In genomic region chrX:155819966-155820491, GRCh38 we compare ENCODE assay signal across 8 cellular contexts.
DNase-seq lines count a peak whose midpoint lies in the region; ATAC-seq, FAIRE-seq and TF ChIP-seq lines count a peak whose summit lies in the region.

No MANE protein-coding gene starts in this region.

- H3K4me1 ChIP-seq in NT2/D1 (ENCODE audit: insufficient read depth, insufficient read length) (peaks cover 3% of the 10 kb centered on the region), pancreas (no peaks in the 10 kb centered on the region)

- H3K4me3 ChIP-seq in Jurkat, Clone E6-1 (ENCODE audit: low read length): no peak overlapping the region
- H3K4me3 ChIP-seq in NT2/D1 (ENCODE audit: insufficient read length, low read depth): no peak overlapping the region
- no peak overlapping the region for H3K4me3 ChIP-seq in foreskin fibroblast (ENCODE audit: low read depth in 1 of 2, low read length in 2 of 2)
- H3K4me3 ChIP-seq in pancreas: no peak overlapping the region

- no peaks in the 10 kb centered on the region for H3K27me3 ChIP-seq in NT2/D1 (ENCODE audit: insufficient read depth, insufficient read length)
- peaks cover 0 to 9% (median 2%) of the 10 kb centered on the region in 4 donors for H3K27me3 ChIP-seq in pancreas

- 41 to 60% methylated on average over 3 of the region's 3 CpGs for WGBS in pancreas, 2 donors

- no peaks in the 10 kb centered on the region for H3K36me3 ChIP-seq in NT2/D1 (ENCODE audit: insufficient read depth, insufficient read length, low read length)
- no peaks in the 10 kb centered on the region for H3K36me3 ChIP-seq in pancreas

- DNase-seq in GF-D8 (lab: John Stamatoyannopoulos, UW) (peak; percentile 17), NT2/D1 (ENCODE audit: low read depth, low spot score) (peak; percentile 64), foreskin fibroblast (peak; percentile 61 to 84), pancreas (peak; percentile 28 to 64 (median 52))
- DNase-seq in Jurkat, Clone E6-1 (ENCODE audit: low read depth, low spot score): peak; percentile 49
- peak; percentile 27 for DNase-seq in activated T-cell treated with anti-CD3 and anti-CD28 coated beads, Interleukin-2, amount 50 U/mL, for 1 hour

- no peaks in the 10 kb centered on the region for H3K9me3 ChIP-seq in NT2/D1 (ENCODE audit: insufficient read depth, low read length)
- no peaks in the 10 kb centered on the region for H3K9me3 ChIP-seq in pancreas

- FAIRE-seq in pancreas (lab: Jason Lieb, UNC): peak; percentile 45

- H3K27ac ChIP-seq in pancreas: no peak overlapping the region

- intact Hi-C loops in pancreas (cut with DNase I): no loop called here

- no peak overlapping the region for H3K9ac ChIP-seq in NT2/D1 (ENCODE audit: insufficient read length, low read depth)

- TF ChIP-seq CTCF in foreskin fibroblast (IDR thresholded peaks at IDR 0.05; ENCODE audit: low read depth, low read length): peak; percentile 53
- TF ChIP-seq CTCF in pancreas (IDR thresholded peaks at IDR 0.05): peak in 2 of 4 donors; percentile 16 to 25

- ATAC-seq in pancreas: peak; percentile 61 to 92 (median 90)
- no peak for ATAC-seq in HG02623 (IDR thresholded peaks at IDR 0.05; ENCODE audit: unreplicated experiment)
- ATAC-seq in GM21825 (IDR thresholded peaks at IDR 0.05; ENCODE audit: unreplicated experiment): no peak

Comparison
In these comparisons a context has a peak if more than half of its experiments do, and no peak if none do; other contexts are left out.
1. DNase-seq: peak in every context shown above with its lines; median percentile 72 in foreskin fibroblast; 64 in NT2/D1; 52 in pancreas; 49 in Jurkat, Clone E6-1; 27 in activated T-cell treated with anti-CD3 and anti-CD28 coated beads, Interleukin-2, amount 50 U/mL, for 1 hour; 17 in GF-D8.
2. ATAC-seq: peak in pancreas (4 of 4); none in HG02623 (single experiment) and GM21825 (single experiment).